ENCODE assay signal across 32 cellular contexts in the genomic region with DNA sequence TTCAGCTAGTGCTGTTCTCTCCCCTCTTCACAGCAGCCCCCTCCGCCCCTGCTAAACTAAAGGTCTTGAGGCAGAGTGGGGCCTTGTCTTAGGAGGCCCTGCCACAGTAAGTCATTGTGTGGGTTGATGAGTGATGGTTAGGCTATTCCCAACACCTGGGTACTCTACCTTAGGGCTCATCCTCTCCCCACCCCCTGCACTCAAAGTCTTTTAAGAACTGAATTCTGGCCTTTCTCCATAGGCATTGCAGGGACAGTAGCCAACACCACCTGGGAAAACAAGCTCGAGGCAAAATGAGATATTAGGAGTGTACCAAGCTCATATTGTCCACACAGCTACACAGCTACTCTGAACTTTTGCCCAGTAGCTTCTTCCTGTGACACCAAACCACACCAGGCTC. TPM values are rescaled to one million over a fixed set of nuclear protein-coding genes. Genes with fewer than 3 reads are reported as not detected.
"Had no signal": no experiment of that assay in that cellular context is flagged by ENCODE, and none has a peak within 500 bp of the region (broad histone marks: within the 10 kb centered on the region; RNA-seq: fewer than 3 reads in every experiment).

No MANE protein-coding gene starts in this region.

- H3K27me3 Mint-ChIP-seq: dendritic cell treated with granulocyte-macrophage colony-stimulating factor and Interleukin-4, amounts not matched to agents 40 ng/mL and 50 ng/mL, for 4 days; naive B cell; stimulated activated memory B cell treated with anti-CD40 and anti-IgM and Interleukin-4, amounts not matched to agents 10 μg/mL and 1 μg/mL and 100 μg/mL, for 72 hours; type B pancreatic cell had no signal

- H3K36me3 ChIP-seq: colonic mucosa, gastroesophageal sphincter, heart left ventricle, neural progenitor cell, prostate gland, right atrium auricular region, sigmoid colon, tibial artery had no signal

- H3K27ac Mint-ChIP-seq: dendritic cell treated with granulocyte-macrophage colony-stimulating factor and Interleukin-4, amounts not matched to agents 40 ng/mL and 50 ng/mL, for 4 days; endodermal cell; mesothelial cell of epicardium; naive B cell; natural killer cell treated with Interleukin-12 subunit alpha and Interleukin-12 subunit beta and Interleukin-15 and Interleukin-18, amount 100 ng/mL, for 72 hours; neural progenitor cell; stimulated activated memory B cell treated with anti-CD40 and anti-IgM and Interleukin-4, amounts not matched to agents 10 μg/mL and 1 μg/mL and 100 μg/mL, for 72 hours; type B pancreatic cell had no signal

- DNase-seq: colonic mucosa; effector CD8-positive, alpha-beta T cell; endodermal cell; foreskin fibroblast; heart left ventricle; hippocampal formation; kidney; mesenchymal stem cell; mucosa of descending colon; naive B cell; sigmoid colon; stimulated activated CD4-positive, alpha-beta T cell treated with anti-CD3 and anti-CD28 coated beads, Interleukin-2, amount 100 ng/mL, for 24 hours; stimulated activated CD4-positive, alpha-beta T cell treated with anti-CD3 and anti-CD28 coated beads, Interleukin-4, amount 100 ng/mL, for 24 hours; stimulated activated naive CD8-positive, alpha-beta T cell treated with anti-CD3 and anti-CD28 coated beads, Interleukin-15, Interleukin-2, amounts not matched to agents 100 U/mL and 50 U/mL, for 24 hours; substantia nigra; testis; tibial artery had no signal

- H3K4me1 ChIP-seq: colonic mucosa, gastroesophageal sphincter, heart left ventricle, neural progenitor cell, prostate gland, right atrium auricular region, sigmoid colon, testis, tibial artery had no signal

- ATAC-seq: esophagus mucosa; gastroesophageal sphincter; heart left ventricle; left lobe of liver; mucosa of descending colon; stimulated activated memory B cell treated with anti-CD40 and anti-IgM and Interleukin-4, amounts not matched to agents 10 μg/mL and 1 μg/mL and 100 μg/mL, for 72 hours; stimulated activated naive CD8-positive, alpha-beta T cell treated with anti-CD3 and anti-CD28 coated beads, Interleukin-15, Interleukin-2, amounts not matched to agents 100 U/mL and 50 U/mL, for 24 hours had no signal

- H3K9me3 ChIP-seq: colonic mucosa, gastroesophageal sphincter, heart left ventricle, mucosa of descending colon, prostate gland, right atrium auricular region, sigmoid colon, testis, tibial artery had no signal

- H3K9me3 Mint-ChIP-seq: dendritic cell treated with granulocyte-macrophage colony-stimulating factor and Interleukin-4, amounts not matched to agents 40 ng/mL and 50 ng/mL, for 4 days; natural killer cell treated with Interleukin-12 subunit alpha and Interleukin-12 subunit beta and Interleukin-15 and Interleukin-18, amount 100 ng/mL, for 72 hours; stimulated activated memory B cell treated with anti-CD40 and anti-IgM and Interleukin-4, amounts not matched to agents 10 μg/mL and 1 μg/mL and 100 μg/mL, for 72 hours; type B pancreatic cell had no signal

- H3K4me3 ChIP-seq: colonic mucosa, gastroesophageal sphincter, heart left ventricle, lung, mucosa of descending colon, neural progenitor cell, prostate gland, right atrium auricular region, sigmoid colon, testis, tibial artery had no signal

- H3K27ac ChIP-seq: colonic mucosa, epithelial cell of prostate, gastroesophageal sphincter, heart left ventricle, neural progenitor cell, prostate gland, right atrium auricular region, sigmoid colon, testis, tibial artery had no signal

- H3K36me3 Mint-ChIP-seq: mesothelial cell of epicardium; naive B cell; natural killer cell treated with Interleukin-12 subunit alpha and Interleukin-12 subunit beta and Interleukin-15 and Interleukin-18, amount 100 ng/mL, for 72 hours; neural progenitor cell; stimulated activated memory B cell treated with anti-CD40 and anti-IgM and Interleukin-4, amounts not matched to agents 10 μg/mL and 1 μg/mL and 100 μg/mL, for 72 hours; type B pancreatic cell had no signal

- H3K4me3 Mint-ChIP-seq: dendritic cell treated with granulocyte-macrophage colony-stimulating factor and Interleukin-4, amounts not matched to agents 40 ng/mL and 50 ng/mL, for 4 days; endodermal cell; mesothelial cell of epicardium; naive B cell; natural killer cell treated with Interleukin-12 subunit alpha and Interleukin-12 subunit beta and Interleukin-15 and Interleukin-18, amount 100 ng/mL, for 72 hours; neural progenitor cell; stimulated activated memory B cell treated with anti-CD40 and anti-IgM and Interleukin-4, amounts not matched to agents 10 μg/mL and 1 μg/mL and 100 μg/mL, for 72 hours; type B pancreatic cell had no signal

- H3K4me2 ChIP-seq: neural progenitor cell had no signal

- H3K9ac ChIP-seq: neural progenitor cell had no signal

- H3K4me1 Mint-ChIP-seq: mesothelial cell of epicardium; naive B cell; neural progenitor cell; stimulated activated memory B cell treated with anti-CD40 and anti-IgM and Interleukin-4, amounts not matched to agents 10 μg/mL and 1 μg/mL and 100 μg/mL, for 72 hours had no signal

- H2AFZ ChIP-seq: neural progenitor cell had no signal

- H3K27me3 ChIP-seq: gastroesophageal sphincter, neural progenitor cell, right atrium auricular region, sigmoid colon, testis, tibial artery had no signal

RNA-seq across cellular contexts. Expression of a gene that starts 42.5 kb away (rescaled TPM):
- total RNA-seq: skeletal muscle tissue had no signal
- polyA plus RNA-seq: urinary bladder had no signal
